Comparison of ENCODE assay signal across 21 cellular contexts in the genomic region with DNA sequence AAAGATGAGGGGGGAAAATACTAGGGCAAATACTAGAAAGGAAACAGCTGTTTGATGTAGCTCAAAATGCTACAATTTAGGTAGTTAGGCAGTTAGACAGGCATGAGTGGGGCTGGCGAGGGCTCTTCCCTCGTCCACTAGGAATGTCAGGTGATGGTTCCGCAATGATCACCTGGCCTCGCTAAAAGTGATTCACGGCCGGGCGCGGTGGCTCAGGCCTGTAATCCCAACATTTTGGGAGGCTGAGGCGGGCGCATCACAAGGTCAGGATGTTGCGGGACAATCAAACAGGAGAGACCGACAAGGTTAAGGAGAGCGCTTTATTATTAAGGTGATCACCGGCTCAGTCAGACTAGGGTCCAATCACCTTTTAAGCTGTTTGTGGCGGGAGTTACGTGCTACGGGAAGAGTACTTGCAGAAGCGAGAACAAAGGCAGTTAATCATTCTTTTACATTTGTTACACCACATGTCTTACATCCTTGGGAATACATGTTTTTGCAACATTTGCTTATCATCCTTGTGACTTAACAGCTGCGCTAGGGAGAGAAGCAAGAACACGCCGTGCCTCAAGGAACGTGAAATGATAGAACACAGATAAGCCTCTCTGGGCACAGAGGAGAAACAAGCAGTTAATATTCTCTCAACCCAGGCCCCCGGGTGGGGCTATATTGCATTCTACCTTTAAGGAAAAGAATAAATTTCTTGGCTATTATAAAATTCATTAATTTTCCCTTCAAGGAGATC.
"Had no signal": no experiment of that assay in that cellular context is flagged by ENCODE, and none has a peak within 500 bp of the region (broad histone marks: within the 10 kb centered on the region; RNA-seq: fewer than 3 reads in every experiment).

No MANE protein-coding gene starts in this region.

- ATAC-seq: gastroesophageal sphincter; left cardiac atrium; mucosa of descending colon; naive thymus-derived CD8-positive, alpha-beta T cell; psoas muscle; sciatic nerve had no signal

- H3K27ac ChIP-seq: epithelial cell of prostate, esophagus muscularis mucosa, gastroesophageal sphincter, neutrophil, psoas muscle, uterus had no signal

- H3K4me3 ChIP-seq: esophagus muscularis mucosa, gastroesophageal sphincter, mucosa of descending colon, psoas muscle, stomach, uterus had no signal

- H3K36me3 ChIP-seq: esophagus muscularis mucosa, gastroesophageal sphincter, neutrophil, stomach, uterus had no signal

- H3K4me1 ChIP-seq: esophagus muscularis mucosa, gastroesophageal sphincter, psoas muscle, stomach, uterus had no signal

- FAIRE-seq: endometrium, kidney had no signal

- H3K27me3 ChIP-seq: esophagus muscularis mucosa, gastroesophageal sphincter, neutrophil, stomach, uterus had no signal

- H3K9me3 ChIP-seq: esophagus muscularis mucosa, gastroesophageal sphincter, mucosa of descending colon, neutrophil, psoas muscle, stomach, uterus had no signal

- DNase-seq: effector memory CD4-positive, alpha-beta T cell; foreskin fibroblast; glutamatergic neuron; immature natural killer cell; kidney; left cardiac atrium; naive thymus-derived CD8-positive, alpha-beta T cell; retina; stimulated activated CD4-positive, alpha-beta T cell treated with anti-CD3 and anti-CD28 coated beads, Interleukin-12 subunit alpha, Interleukin-12 subunit beta, amount 100 ng/mL, for 4 hours; stimulated activated naive CD4-positive, alpha-beta T cell; stomach; substantia nigra; uterus had no signal
